15 cellular contexts compared by ENCODE assay signal in genomic region chr10:86188326-86188725, GRCh38.
DNase-seq lines count a peak whose midpoint lies in the region; TF ChIP-seq lines count a peak whose summit lies in the region.
"Had no signal": no experiment of that assay in that cellular context is flagged by ENCODE, and none has a peak within 500 bp of the region (broad histone marks: within the 10 kb centered on the region; RNA-seq: fewer than 3 reads in every experiment).

No MANE protein-coding gene starts in this region.

- peak overlapping the region; percentile 15 for H3K27ac ChIP-seq in layer of hippocampus (ENCODE audit: low read depth, low read length)

- H3K27me3 Mint-ChIP-seq in chondrocyte (ENCODE audit: low read depth): peaks cover 8% of the 10 kb centered on the region

- no peaks in the 10 kb centered on the region for H3K27me3 ChIP-seq in layer of hippocampus (ENCODE audit: control insufficient read depth, insufficient read depth, low read length)

- peaks cover 17% of the 10 kb centered on the region for H3K9me3 Mint-ChIP-seq in chondrocyte (ENCODE audit: low read depth)

- H3K4me1 Mint-ChIP-seq in chondrocyte (ENCODE audit: low read depth): no peaks in the 10 kb centered on the region
- H3K4me1 Mint-ChIP-seq: CD14-positive monocyte had no signal

- peak; percentile 78 for DNase-seq in Ammon's horn (ENCODE audit: low spot score)
- DNase-seq in amygdala (lab: John Stamatoyannopoulos, UW): peak in 46 of 56 donors; percentile 12 to 80 (median 44)
- DNase-seq in putamen (ENCODE audit: low spot score): peak; percentile 70
- no peak for DNase-seq in chondrocyte (ENCODE audit: low spot score)
- DNase-seq in dermis blood vessel endothelial cell: no peak
- no peak for DNase-seq in epidermal melanocyte (ENCODE audit: insufficient read length, low spot score)
- no peak for DNase-seq in NCI-H1048 (lab: John Stamatoyannopoulos, UW)
- DNase-seq: COR-L47, HCEC 1CT, NCI-H1436 treated with DMSO at 0.1 percent for 48 hours, NCI-H2081 treated with DMSO at 0.1 percent for 48 hours, NCI-H345, NCI-H774 had no signal

- H3K36me3 Mint-ChIP-seq in chondrocyte (ENCODE audit: low read depth): no peaks in the 10 kb centered on the region
- H3K36me3 Mint-ChIP-seq: CD14-positive monocyte had no signal

- no peak overlapping the region for H3K27ac Mint-ChIP-seq in chondrocyte (ENCODE audit: unreplicated experiment)
- H3K27ac Mint-ChIP-seq: CD14-positive monocyte had no signal

- TF ChIP-seq CTCF in chondrocyte (IDR thresholded peaks at IDR 0.05): no peak

- no peak overlapping the region for H3K4me3 Mint-ChIP-seq in chondrocyte (ENCODE audit: unreplicated experiment)
- H3K4me3 Mint-ChIP-seq: CD14-positive monocyte had no signal

Comparison
In these comparisons a context has a peak if more than half of its experiments do, and no peak if none do; other contexts are left out.
1. DNase-seq: peak in Ammon's horn (single experiment), amygdala (46 of 56) and putamen (single experiment); none in chondrocyte (single experiment), dermis blood vessel endothelial cell (single experiment), epidermal melanocyte (single experiment) and NCI-H1048 (single experiment).